Comparison of ENCODE assay signal across 1 cellular context in the genomic region with DNA sequence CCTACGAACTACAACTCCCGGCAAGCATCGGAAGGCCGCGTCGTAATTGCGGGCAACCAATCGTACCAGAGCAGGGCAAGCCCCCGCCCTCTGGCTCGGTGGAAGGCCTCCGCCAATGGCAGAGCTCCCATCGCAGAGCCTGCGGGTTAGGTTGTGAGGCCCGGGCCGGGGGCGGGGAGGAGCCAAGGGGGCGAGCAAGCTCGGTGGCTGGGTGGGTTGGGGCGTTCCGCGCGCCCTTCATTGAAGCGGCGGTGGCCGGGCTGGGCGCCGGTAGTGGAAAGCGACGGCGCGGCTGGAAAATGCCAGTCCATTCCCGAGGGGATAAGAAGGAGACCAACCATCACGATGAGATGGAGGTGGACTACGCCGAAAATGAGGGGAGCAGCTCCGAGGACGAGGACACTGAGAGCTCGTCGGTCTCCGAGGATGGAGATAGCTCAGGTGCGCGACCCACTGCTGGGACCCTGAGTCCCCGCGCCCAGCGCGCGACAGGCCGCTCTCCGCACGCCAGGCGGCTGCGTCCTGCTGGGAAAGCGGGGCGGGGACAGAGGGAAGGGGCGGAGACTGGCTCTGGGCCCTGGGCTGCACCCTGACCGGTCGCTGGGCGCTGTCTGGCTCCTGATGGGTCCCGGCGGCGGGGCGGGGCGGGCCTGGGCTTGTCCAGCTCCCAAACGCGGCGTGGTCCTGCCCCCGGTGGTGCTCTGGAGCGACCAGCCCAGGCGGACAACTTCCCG.
TF ChIP-seq lines count a peak whose summit lies in the region.

A gene with protein sequence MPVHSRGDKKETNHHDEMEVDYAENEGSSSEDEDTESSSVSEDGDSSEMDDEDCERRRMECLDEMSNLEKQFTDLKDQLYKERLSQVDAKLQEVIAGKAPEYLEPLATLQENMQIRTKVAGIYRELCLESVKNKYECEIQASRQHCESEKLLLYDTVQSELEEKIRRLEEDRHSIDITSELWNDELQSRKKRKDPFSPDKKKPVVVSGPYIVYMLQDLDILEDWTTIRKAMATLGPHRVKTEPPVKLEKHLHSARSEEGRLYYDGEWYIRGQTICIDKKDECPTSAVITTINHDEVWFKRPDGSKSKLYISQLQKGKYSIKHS (plus strand): TSS at position 121 of the 734 bp plus-strand sequence. CDS start 179 bp downstream, at position 300.

TF ChIP-seq in HEK293, 187 proteins besides CTCF, POLR2A, EP300 and RAD21 (continued from another document and continues in another):
- TF ChIP-seq, protein P1, sequence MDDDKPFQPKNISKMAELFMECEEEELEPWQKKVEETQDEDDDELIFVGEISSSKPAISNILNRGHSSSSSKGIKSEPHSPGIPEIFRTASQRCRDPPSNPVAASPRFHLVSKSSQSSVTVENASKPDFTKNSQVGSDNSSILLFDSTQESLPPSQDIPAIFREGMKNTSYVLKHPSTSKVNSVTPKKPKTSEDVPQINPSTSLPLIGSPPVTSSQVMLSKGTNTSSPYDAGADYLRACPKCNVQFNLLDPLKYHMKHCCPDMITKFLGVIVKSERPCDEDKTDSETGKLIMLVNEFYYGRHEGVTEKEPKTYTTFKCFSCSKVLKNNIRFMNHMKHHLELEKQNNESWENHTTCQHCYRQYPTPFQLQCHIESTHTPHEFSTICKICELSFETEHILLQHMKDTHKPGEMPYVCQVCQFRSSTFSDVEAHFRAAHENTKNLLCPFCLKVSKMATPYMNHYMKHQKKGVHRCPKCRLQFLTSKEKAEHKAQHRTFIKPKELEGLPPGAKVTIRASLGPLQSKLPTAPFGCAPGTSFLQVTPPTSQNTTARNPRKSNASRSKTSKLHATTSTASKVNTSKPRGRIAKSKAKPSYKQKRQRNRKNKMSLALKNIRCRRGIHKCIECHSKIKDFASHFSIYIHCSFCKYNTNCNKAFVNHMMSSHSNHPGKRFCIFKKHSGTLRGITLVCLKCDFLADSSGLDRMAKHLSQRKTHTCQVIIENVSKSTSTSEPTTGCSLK (tag by site-specific recombination; IDR thresholded peaks at IDR 0.05), result no peak
- TF ChIP-seq ZNF830 (tag by site-specific recombination; IDR thresholded peaks at IDR 0.05; ENCODE audit: low read depth), result no peak
- TF ChIP-seq, protein P2, sequence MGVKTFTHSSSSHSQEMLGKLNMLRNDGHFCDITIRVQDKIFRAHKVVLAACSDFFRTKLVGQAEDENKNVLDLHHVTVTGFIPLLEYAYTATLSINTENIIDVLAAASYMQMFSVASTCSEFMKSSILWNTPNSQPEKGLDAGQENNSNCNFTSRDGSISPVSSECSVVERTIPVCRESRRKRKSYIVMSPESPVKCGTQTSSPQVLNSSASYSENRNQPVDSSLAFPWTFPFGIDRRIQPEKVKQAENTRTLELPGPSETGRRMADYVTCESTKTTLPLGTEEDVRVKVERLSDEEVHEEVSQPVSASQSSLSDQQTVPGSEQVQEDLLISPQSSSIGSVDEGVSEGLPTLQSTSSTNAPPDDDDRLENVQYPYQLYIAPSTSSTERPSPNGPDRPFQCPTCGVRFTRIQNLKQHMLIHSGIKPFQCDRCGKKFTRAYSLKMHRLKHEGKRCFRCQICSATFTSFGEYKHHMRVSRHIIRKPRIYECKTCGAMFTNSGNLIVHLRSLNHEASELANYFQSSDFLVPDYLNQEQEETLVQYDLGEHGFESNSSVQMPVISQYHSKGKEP (tag by site-specific recombination; IDR thresholded peaks at IDR 0.05), result no peak
- TF ChIP-seq ZNF610 (tag by site-specific recombination; IDR thresholded peaks at IDR 0.05; ENCODE audit: borderline replicate concordance), result peak; percentile 95
- TF ChIP-seq ZNF37A (tag by site-specific recombination; IDR thresholded peaks at IDR 0.05), result no peak
- no peak; the same call in 1 of the 2 replicates for TF ChIP-seq ZNF768 (tag by site-specific recombination; IDR thresholded peaks at IDR 0.05)
- TF ChIP-seq ZNF677 (tag by site-specific recombination; IDR thresholded peaks at IDR 0.05), result no peak
- TF ChIP-seq, protein P3, sequence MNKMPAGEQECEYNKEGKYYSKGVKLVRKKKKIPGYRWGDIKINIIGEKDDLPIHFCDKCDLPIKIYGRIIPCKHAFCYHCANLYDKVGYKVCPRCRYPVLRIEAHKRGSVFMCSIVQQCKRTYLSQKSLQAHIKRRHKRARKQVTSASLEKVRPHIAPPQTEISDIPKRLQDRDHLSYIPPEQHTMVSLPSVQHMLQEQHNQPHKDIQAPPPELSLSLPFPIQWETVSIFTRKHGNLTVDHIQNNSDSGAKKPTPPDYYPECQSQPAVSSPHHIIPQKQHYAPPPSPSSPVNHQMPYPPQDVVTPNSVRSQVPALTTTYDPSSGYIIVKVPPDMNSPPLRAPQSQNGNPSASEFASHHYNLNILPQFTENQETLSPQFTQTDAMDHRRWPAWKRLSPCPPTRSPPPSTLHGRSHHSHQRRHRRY (tag by site-specific recombination; IDR thresholded peaks at IDR 0.05), result no peak
- no peak for TF ChIP-seq ZNF558 (tag by site-specific recombination; IDR thresholded peaks at IDR 0.05)
- peak; percentile 87 for TF ChIP-seq ZNF600 (tag by site-specific recombination; IDR thresholded peaks at IDR 0.05)
- TF ChIP-seq GLIS1 (tag by site-specific recombination; IDR thresholded peaks at IDR 0.05), result peak; percentile 74
- no peak for TF ChIP-seq ZNF514 (tag by site-specific recombination; IDR thresholded peaks at IDR 0.05)
- no peak for TF ChIP-seq ZNF292 (tag by site-specific recombination; IDR thresholded peaks at IDR 0.05; ENCODE audit: borderline replicate concordance, low read depth)
- TF ChIP-seq, protein P4, sequence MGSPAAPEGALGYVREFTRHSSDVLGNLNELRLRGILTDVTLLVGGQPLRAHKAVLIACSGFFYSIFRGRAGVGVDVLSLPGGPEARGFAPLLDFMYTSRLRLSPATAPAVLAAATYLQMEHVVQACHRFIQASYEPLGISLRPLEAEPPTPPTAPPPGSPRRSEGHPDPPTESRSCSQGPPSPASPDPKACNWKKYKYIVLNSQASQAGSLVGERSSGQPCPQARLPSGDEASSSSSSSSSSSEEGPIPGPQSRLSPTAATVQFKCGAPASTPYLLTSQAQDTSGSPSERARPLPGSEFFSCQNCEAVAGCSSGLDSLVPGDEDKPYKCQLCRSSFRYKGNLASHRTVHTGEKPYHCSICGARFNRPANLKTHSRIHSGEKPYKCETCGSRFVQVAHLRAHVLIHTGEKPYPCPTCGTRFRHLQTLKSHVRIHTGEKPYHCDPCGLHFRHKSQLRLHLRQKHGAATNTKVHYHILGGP (tag by site-specific recombination; IDR thresholded peaks at IDR 0.05), result no peak
- TF ChIP-seq ZFP69B (tag by site-specific recombination; IDR thresholded peaks at IDR 0.05), result peak; percentile 90
- no peak for TF ChIP-seq ZNF174 (tag by site-specific recombination; IDR thresholded peaks at IDR 0.05)
- TF ChIP-seq ZBTB17 (tag by site-specific recombination; IDR thresholded peaks at IDR 0.05), result peak; percentile 85
- TF ChIP-seq, protein P5, sequence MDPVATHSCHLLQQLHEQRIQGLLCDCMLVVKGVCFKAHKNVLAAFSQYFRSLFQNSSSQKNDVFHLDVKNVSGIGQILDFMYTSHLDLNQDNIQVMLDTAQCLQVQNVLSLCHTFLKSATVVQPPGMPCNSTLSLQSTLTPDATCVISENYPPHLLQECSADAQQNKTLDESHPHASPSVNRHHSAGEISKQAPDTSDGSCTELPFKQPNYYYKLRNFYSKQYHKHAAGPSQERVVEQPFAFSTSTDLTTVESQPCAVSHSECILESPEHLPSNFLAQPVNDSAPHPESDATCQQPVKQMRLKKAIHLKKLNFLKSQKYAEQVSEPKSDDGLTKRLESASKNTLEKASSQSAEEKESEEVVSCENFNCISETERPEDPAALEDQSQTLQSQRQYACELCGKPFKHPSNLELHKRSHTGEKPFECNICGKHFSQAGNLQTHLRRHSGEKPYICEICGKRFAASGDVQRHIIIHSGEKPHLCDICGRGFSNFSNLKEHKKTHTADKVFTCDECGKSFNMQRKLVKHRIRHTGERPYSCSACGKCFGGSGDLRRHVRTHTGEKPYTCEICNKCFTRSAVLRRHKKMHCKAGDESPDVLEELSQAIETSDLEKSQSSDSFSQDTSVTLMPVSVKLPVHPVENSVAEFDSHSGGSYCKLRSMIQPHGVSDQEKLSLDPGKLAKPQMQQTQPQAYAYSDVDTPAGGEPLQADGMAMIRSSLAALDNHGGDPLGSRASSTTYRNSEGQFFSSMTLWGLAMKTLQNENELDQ (tag by site-specific recombination; IDR thresholded peaks at IDR 0.05; ENCODE audit: low read depth), result no peak
- TF ChIP-seq ZNF211 (tag by site-specific recombination; IDR thresholded peaks at IDR 0.05; ENCODE audit: low read depth), result no peak
- TF ChIP-seq, protein P6, sequence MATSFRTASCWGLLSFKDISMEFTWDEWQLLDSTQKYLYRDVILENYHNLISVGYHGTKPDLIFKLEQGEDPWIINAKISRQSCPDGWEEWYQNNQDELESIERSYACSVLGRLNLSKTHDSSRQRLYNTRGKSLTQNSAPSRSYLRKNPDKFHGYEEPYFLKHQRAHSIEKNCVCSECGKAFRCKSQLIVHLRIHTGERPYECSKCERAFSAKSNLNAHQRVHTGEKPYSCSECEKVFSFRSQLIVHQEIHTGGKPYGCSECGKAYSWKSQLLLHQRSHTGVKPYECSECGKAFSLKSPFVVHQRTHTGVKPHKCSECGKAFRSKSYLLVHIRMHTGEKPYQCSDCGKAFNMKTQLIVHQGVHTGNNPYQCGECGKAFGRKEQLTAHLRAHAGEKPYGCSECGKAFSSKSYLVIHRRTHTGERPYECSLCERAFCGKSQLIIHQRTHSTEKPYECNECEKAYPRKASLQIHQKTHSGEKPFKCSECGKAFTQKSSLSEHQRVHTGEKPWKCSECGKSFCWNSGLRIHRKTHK (tag by site-specific recombination; IDR thresholded peaks at IDR 0.05), result no peak
- 0 out of 2 replicates have a peak, but pooled peaks have one; percentile 42 for TF ChIP-seq ZNF624 (tag by site-specific recombination; IDR thresholded peaks at IDR 0.05)
- peak; percentile 52 for TF ChIP-seq EGR2 (tag by site-specific recombination; IDR thresholded peaks at IDR 0.05; ENCODE audit: low read depth)
- TF ChIP-seq, protein P7, sequence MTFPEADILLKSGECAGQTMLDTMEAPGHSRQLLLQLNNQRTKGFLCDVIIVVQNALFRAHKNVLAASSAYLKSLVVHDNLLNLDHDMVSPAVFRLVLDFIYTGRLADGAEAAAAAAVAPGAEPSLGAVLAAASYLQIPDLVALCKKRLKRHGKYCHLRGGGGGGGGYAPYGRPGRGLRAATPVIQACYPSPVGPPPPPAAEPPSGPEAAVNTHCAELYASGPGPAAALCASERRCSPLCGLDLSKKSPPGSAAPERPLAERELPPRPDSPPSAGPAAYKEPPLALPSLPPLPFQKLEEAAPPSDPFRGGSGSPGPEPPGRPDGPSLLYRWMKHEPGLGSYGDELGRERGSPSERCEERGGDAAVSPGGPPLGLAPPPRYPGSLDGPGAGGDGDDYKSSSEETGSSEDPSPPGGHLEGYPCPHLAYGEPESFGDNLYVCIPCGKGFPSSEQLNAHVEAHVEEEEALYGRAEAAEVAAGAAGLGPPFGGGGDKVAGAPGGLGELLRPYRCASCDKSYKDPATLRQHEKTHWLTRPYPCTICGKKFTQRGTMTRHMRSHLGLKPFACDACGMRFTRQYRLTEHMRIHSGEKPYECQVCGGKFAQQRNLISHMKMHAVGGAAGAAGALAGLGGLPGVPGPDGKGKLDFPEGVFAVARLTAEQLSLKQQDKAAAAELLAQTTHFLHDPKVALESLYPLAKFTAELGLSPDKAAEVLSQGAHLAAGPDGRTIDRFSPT (tag by site-specific recombination; IDR thresholded peaks at IDR 0.05), result no peak
- no peak for TF ChIP-seq ZNF776 (tag by site-specific recombination; IDR thresholded peaks at IDR 0.05; ENCODE audit: borderline replicate concordance)
- TF ChIP-seq, protein P8, sequence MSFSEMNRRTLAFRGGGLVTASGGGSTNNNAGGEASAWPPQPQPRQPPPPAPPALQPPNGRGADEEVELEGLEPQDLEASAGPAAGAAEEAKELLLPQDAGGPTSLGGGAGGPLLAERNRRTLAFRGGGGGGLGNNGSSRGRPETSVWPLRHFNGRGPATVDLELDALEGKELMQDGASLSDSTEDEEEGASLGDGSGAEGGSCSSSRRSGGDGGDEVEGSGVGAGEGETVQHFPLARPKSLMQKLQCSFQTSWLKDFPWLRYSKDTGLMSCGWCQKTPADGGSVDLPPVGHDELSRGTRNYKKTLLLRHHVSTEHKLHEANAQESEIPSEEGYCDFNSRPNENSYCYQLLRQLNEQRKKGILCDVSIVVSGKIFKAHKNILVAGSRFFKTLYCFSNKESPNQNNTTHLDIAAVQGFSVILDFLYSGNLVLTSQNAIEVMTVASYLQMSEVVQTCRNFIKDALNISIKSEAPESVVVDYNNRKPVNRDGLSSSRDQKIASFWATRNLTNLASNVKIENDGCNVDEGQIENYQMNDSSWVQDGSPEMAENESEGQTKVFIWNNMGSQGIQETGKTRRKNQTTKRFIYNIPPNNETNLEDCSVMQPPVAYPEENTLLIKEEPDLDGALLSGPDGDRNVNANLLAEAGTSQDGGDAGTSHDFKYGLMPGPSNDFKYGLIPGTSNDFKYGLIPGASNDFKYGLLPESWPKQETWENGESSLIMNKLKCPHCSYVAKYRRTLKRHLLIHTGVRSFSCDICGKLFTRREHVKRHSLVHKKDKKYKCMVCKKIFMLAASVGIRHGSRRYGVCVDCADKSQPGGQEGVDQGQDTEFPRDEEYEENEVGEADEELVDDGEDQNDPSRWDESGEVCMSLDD (tag by site-specific recombination; IDR thresholded peaks at IDR 0.05), result peak; percentile 89
- TF ChIP-seq ZNF394 (tag by site-specific recombination; IDR thresholded peaks at IDR 0.05; ENCODE audit: borderline replicate concordance), result peak; percentile 74; the same call in 1 of the 2 replicates
- TF ChIP-seq FEZF1 (tag by site-specific recombination; IDR thresholded peaks at IDR 0.05), result peak; percentile 74
- TF ChIP-seq ZNF548 (tag by site-specific recombination; IDR thresholded peaks at IDR 0.05), result no peak
- TF ChIP-seq ZNF404 (tag by site-specific recombination; IDR thresholded peaks at IDR 0.05), result no peak
- peak; percentile 93 for TF ChIP-seq ZNF24 (tag by site-specific recombination; IDR thresholded peaks at IDR 0.05)
- TF ChIP-seq HOXA7 (CRISPR knock-in tag; IDR thresholded peaks at IDR 0.05; ENCODE audit: borderline replicate concordance), result no peak
- TF ChIP-seq ZNF157 (tag by site-specific recombination; IDR thresholded peaks at IDR 0.05), result 0 out of 2 replicates have a peak, but pooled peaks have one; percentile 28
- no peak for TF ChIP-seq ZFP3 (tag by site-specific recombination; IDR thresholded peaks at IDR 0.05; ENCODE audit: low read depth)
